In genomic region chr4:156971623-156972369, GRCh38 we compare ENCODE assay signal across 8 cellular contexts. TPM values are rescaled to one million over a fixed set of nuclear protein-coding genes. Genes with fewer than 3 reads are reported as not detected.
A peak's percentile ranks its signal among the peaks of the same experiment; 100 is the strongest.
DNase-seq lines count a peak whose midpoint lies in the region; ATAC-seq and TF ChIP-seq lines count a peak whose summit lies in the region.

Gene PDGFC (minus strand): TSS chr4:156971799. CDS start chr4:156970903, 896 bp downstream.

- H3K9me3 ChIP-seq in heart left ventricle, result no peaks in the 10 kb centered on the region

- H3K79me2 ChIP-seq in ACC112 (ENCODE audit: control insufficient read depth, insufficient read depth, low read length, unreplicated experiment), result peaks cover 39% of the 10 kb centered on the region

- H3K27ac ChIP-seq in ACC112 (ENCODE audit: low read depth, low read length) (peak within 1 kb of the TSS; percentile 27), angular gyrus (ENCODE audit: low read depth, low read length) (peak within 1 kb of the TSS; percentile 25), heart left ventricle (peak within 1 kb of the TSS; percentile 60 to 92 (median 86))

- DNase-seq in NCI-H2171 (lab: John Stamatoyannopoulos, UW) (peak; percentile 27), heart left ventricle (peak; percentile 70 to 88 (median 80)), omental fat pad (ENCODE audit: low spot score) (peak; percentile 44), GOT3 (lab: John Stamatoyannopoulos, UW) (no peak)

- H3K4me3 ChIP-seq in ACC112 (ENCODE audit: low read depth, low read length) (peak within 1 kb of the TSS; percentile 94), heart left ventricle (peak within 1 kb of the TSS; percentile 66 to 91 (median 73))

- no peaks in the 10 kb centered on the region for H3K27me3 ChIP-seq in ACC112 (ENCODE audit: insufficient read depth, low read length)
- peaks cover 0 to 3% (median 0%) of the 10 kb centered on the region in 9 donors for H3K27me3 ChIP-seq in heart left ventricle

- H3K4me1 ChIP-seq in ACC112 (ENCODE audit: control insufficient read depth, insufficient read depth, low read length, unreplicated experiment), result peaks cover 52% of the 10 kb centered on the region
- peaks cover 0 to 45% (median 8%) of the 10 kb centered on the region in 12 donors for H3K4me1 ChIP-seq in heart left ventricle

- TF ChIP-seq CTCF in heart left ventricle (IDR thresholded peaks at IDR 0.05) (peak; percentile 5 to 68 (median 50)), omental fat pad (IDR thresholded peaks at IDR 0.05) (no peak)

- WGBS in heart left ventricle, 4 donors, result 0 to 1% (median 0%) methylated on average over 17 to 65 of the region's 65 CpGs

- no peaks in the 10 kb centered on the region for H3K36me3 ChIP-seq in ACC112 (ENCODE audit: insufficient read depth, low read length)
- H3K36me3 ChIP-seq in heart left ventricle, result no peaks in the 10 kb centered on the region

- peak in 1 of 2 donors; percentile 38 for TF ChIP-seq POLR2A in heart left ventricle (IDR thresholded peaks at IDR 0.05)

- ATAC-seq in GM18519 (IDR thresholded peaks at IDR 0.05; ENCODE audit: low FRiP score, unreplicated experiment) (peak; percentile 35), heart left ventricle (peak; percentile 59 to 92 (median 84)), omental fat pad (ENCODE audit: low FRiP score) (peak; percentile 81), HG03135 (IDR thresholded peaks at IDR 0.05; ENCODE audit: unreplicated experiment) (no peak)

- intact Hi-C loops in heart left ventricle (cut with DNase I), result loop anchor here in 8 of 10 donors (5.0 to 10.0 kb wide), 4 partner anchors 73 to 497 kb away; no protein-coding TSS in a partner anchor

- H2AFZ ChIP-seq in ACC112 (ENCODE audit: low read length, unreplicated experiment), result peak within 1 kb of the TSS; percentile 34

RNA-seq across cellular contexts. Expression of gene PDGFC, which starts in this region (rescaled TPM):
- 10 to 100 TPM in 7 of 9 donors, 1 to 10 TPM in 2; 8.7 to 29.6 (median 17.3) TPM for total RNA-seq in heart left ventricle
- 1 to 10 TPM; 2.5 to 5.1 TPM for polyA plus RNA-seq in heart left ventricle
- total RNA-seq in omental fat pad, result 10 to 100 TPM; 22.5 to 38.2 (median 33.1) TPM

Comparison
In these comparisons a context has a peak if more than half of its experiments do, and no peak if none do; other contexts are left out.
1. H3K27ac ChIP-seq: peak in every context shown above with its lines; median percentile 86 in heart left ventricle; 27 in ACC112; 25 in angular gyrus.
2. CTCF ChIP-seq: peak in heart left ventricle (12 of 12); none in omental fat pad (0 of 3).